ENCODE assay signal across 8 cellular contexts in the genomic region with DNA sequence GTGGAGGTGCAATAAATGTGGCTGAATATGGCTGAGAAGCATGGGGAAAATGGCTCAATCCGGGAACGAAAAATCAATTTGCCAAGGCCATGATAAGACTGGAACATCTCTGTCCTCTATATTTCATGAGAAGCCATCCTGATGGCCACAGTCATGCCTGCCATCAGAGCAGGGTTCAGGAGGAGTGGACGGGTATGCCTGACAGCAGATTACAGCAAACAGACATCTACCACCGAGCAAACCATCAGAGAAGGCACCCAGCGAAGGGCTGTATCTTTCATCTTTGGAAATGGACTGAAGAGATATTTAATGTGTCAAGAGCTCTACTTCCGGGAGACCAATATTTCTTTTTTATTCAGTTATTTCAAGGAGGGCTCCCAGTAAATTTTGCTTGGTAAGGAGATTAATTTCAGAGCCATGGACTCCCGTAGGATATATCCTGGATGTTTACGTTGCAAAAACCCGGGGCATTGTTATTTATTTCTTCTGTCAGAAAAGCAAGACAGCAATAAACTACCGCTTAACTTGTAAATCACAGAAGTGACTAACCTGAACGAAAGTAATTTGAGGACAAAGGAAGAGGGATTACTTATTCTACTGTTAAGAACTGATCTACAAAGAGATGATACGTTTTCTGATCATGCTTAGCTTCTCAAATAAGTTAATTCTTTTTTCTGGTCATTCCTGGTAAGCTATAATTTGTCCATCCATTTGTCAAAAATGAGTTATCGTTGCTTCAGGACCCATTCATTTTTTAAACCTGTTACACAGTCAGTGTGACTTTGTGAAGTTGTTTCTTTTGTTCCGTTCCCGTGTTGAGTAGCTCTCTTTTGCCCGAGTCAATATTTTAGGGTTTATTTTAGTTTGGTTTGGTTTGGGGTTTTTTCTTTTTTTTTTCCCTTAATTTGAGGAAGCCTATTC.
DNase-seq lines count a peak whose midpoint lies in the region; ATAC-seq and TF ChIP-seq lines count a peak whose summit lies in the region.

No MANE protein-coding gene starts in this region.

- H3K27me3 ChIP-seq in body of pancreas, result no peaks in the 10 kb centered on the region
- no peaks in the 10 kb centered on the region for H3K27me3 ChIP-seq in left lung

- H3K27ac ChIP-seq in body of pancreas (peak overlapping the region; percentile 77 to 94 (median 90)), left lung (peak overlapping the region; percentile 87 to 89)

- intact Hi-C loops in body of pancreas (cut with DNase I), result no loop called here
- intact Hi-C loops in left lung (cut with DNase I), result no loop called here

- no peaks in the 10 kb centered on the region for H3K9me3 ChIP-seq in body of pancreas
- H3K9me3 ChIP-seq in left lung, result no peaks in the 10 kb centered on the region

- no peak for TF ChIP-seq CTCF in body of pancreas (IDR thresholded peaks at IDR 0.05)
- no peak for TF ChIP-seq CTCF in left lung (IDR thresholded peaks at IDR 0.05)

- DNase-seq in DMS 273 (lab: John Stamatoyannopoulos, UW; ENCODE audit: unreplicated experiment) (peak; percentile 56), DMS 273 treated with DMSO at 0.1 percent for 48 hours (lab: John Stamatoyannopoulos, UW) (no peak), NCI-H187 treated with DMSO at 0.1 percent for 48 hours (lab: John Stamatoyannopoulos, UW) (peak; percentile 67), body of pancreas (no peak), left lung (peak in 1 of 2 donors; percentile 9), superior temporal gyrus (ENCODE audit: extremely low spot score) (peak; percentile 81), NCI-H2029 (lab: John Stamatoyannopoulos, UW) (no peak)

- H3K4me3 ChIP-seq in body of pancreas (no peak overlapping the region), left lung (peak overlapping the region; percentile 21 to 40)

- 9% methylated on average over 16 of the region's 16 CpGs for WGBS in body of pancreas, 2 donors

- H3K36me3 ChIP-seq in body of pancreas (replicated peaks in 1 of 2; ENCODE audit: insufficient read depth in 1 of 2, low read depth in 2 of 2), result no peaks in the 10 kb centered on the region
- no peaks in the 10 kb centered on the region for H3K36me3 ChIP-seq in left lung

- TF ChIP-seq POLR2A in body of pancreas (IDR thresholded peaks at IDR 0.05), result no peak

- H3K4me1 ChIP-seq in body of pancreas, result peaks cover 39% of the 10 kb centered on the region
- H3K4me1 ChIP-seq in left lung, result peaks cover 14 to 44% of the 10 kb centered on the region in 2 donors

- ATAC-seq in body of pancreas, result no peak
- peak; percentile 4 for ATAC-seq in left lung
- no peak for ATAC-seq in GM18520 (IDR thresholded peaks at IDR 0.05; ENCODE audit: unreplicated experiment)

Comparison
In these comparisons a context has a peak if more than half of its experiments do, and no peak if none do; other contexts are left out.
1. DNase-seq: peak in DMS 273 (single experiment), NCI-H187 treated with DMSO at 0.1 percent for 48 hours (single experiment) and superior temporal gyrus (single experiment); none in DMS 273 treated with DMSO at 0.1 percent for 48 hours (single experiment), body of pancreas (0 of 4) and NCI-H2029 (single experiment).
2. H3K4me3 ChIP-seq: peak in left lung (2 of 2); none in body of pancreas (0 of 2).